ENCODE assay signal across 8 cellular contexts in genomic region chr10:32318476-32318896, GRCh38. TPM values are rescaled to one million over a fixed set of nuclear protein-coding genes. Genes with fewer than 3 reads are reported as not detected.
A peak's percentile ranks its signal among the peaks of the same experiment; 100 is the strongest.
DNase-seq lines count a peak whose midpoint lies in the region; ATAC-seq and TF ChIP-seq lines count a peak whose summit lies in the region.

No MANE protein-coding gene starts in this region.

- H3K27me3 ChIP-seq in spleen (replicated peaks in 1 of 7) (no peaks in the 10 kb centered on the region), neuronal stem cell (ENCODE audit: control insufficient read depth in 3 of 3, insufficient read depth in 3 of 3, low read depth in 1 of 3, low read length in 3 of 3) (no peaks in the 10 kb centered on the region)

- H3K4me1 Mint-ChIP-seq in activated T-helper 17 cell treated with anti-CD3 and anti-CD28 coated beads, Interleukin-2, amount 50 U/mL, for 72 hours = peaks cover 62% of the 10 kb centered on the region

- H3K36me3 ChIP-seq in spleen (peaks cover 0 to 8% (median 0%) of the 10 kb centered on the region in 6 donors), neuronal stem cell (replicated peaks in 1 of 2; ENCODE audit: control insufficient read depth in 2 of 2, insufficient read depth in 2 of 2, low read length in 2 of 2) (peaks cover 2 to 51% of the 10 kb centered on the region in 2 donors)

- H3K9me3 ChIP-seq in spleen (no peaks in the 10 kb centered on the region), neuronal stem cell (replicated peaks in 1 of 2; ENCODE audit: control insufficient read depth in 2 of 2, insufficient read depth in 1 of 2, low read depth in 1 of 2, low read length in 2 of 2) (peaks cover 0 to 9% of the 10 kb centered on the region in 2 donors)

- peak; percentile 41 to 66 for DNase-seq in AML-193 (lab: John Stamatoyannopoulos, UW)
- DNase-seq in spleen = no peak
- no peak for DNase-seq in neuronal stem cell (ENCODE audit: low spot score)
- DNase-seq in effector CD8-positive, alpha-beta T cell (lab: John Stamatoyannopoulos, UW) = no peak

- no peak for TF ChIP-seq CTCF in spleen (IDR thresholded peaks at IDR 0.05 in 8 of 11, conservative IDR thresholded peaks at IDR 0.05 in 3 of 11)

- H3K4me2 ChIP-seq in neuronal stem cell (ENCODE audit: insufficient read depth, low read length, poor library complexity, severe bottlenecking) = no peak overlapping the region

- H2BK12ac ChIP-seq in neuronal stem cell (ENCODE audit: low read length) = no peak overlapping the region

- 34 to 59% (median 37%) methylated on average over 4 of the region's 4 CpGs for WGBS in spleen, 5 donors
- no CpG with 5 or more reads among the region's 4 CpGs for WGBS in neuronal stem cell (ENCODE audit: extremely low coverage in 2 of 2, insufficient read length in 2 of 2, insufficient replicate concordance in 1 of 2), 2 donors

- no peak overlapping the region for H3K18ac ChIP-seq in neuronal stem cell (ENCODE audit: low read length)

- peak overlapping the region; percentile 93 for H3K27ac Mint-ChIP-seq in activated T-helper 17 cell treated with anti-CD3 and anti-CD28 coated beads, Interleukin-2, amount 50 U/mL, for 72 hours

- no peak overlapping the region for H3K9ac ChIP-seq in neuronal stem cell (ENCODE audit: low read depth, low read length, poor library complexity)

- peaks cover 60% of the 10 kb centered on the region for H3K36me3 Mint-ChIP-seq in activated T-helper 17 cell treated with anti-CD3 and anti-CD28 coated beads, Interleukin-2, amount 50 U/mL, for 72 hours (ENCODE audit: low read depth)

- H3K27ac ChIP-seq in spleen (peak overlapping the region in 7 of 8 donors; percentile 41 to 82 (median 67)), neuronal stem cell (replicated peaks; ENCODE audit: low read length) (no peak overlapping the region)

- no peak overlapping the region for H2AFZ ChIP-seq in neuronal stem cell (ENCODE audit: low read length)

- no peaks in the 10 kb centered on the region for H3K27me3 Mint-ChIP-seq in activated T-helper 17 cell treated with anti-CD3 and anti-CD28 coated beads, Interleukin-2, amount 50 U/mL, for 72 hours

- no peak overlapping the region for H2BK15ac ChIP-seq in neuronal stem cell (ENCODE audit: low read length)

- intact Hi-C loops in spleen (cut with DNase I; ENCODE audit: low total_unique reads) = no loop called here

- no peak overlapping the region for H3K4ac ChIP-seq in neuronal stem cell (ENCODE audit: low read length)

- H2BK5ac ChIP-seq in neuronal stem cell (ENCODE audit: low read length) = no peak overlapping the region

- no peak overlapping the region for H3K23ac ChIP-seq in neuronal stem cell (ENCODE audit: low read depth, low read length, poor library complexity)

- no peak overlapping the region for H2BK120ac ChIP-seq in neuronal stem cell (ENCODE audit: low read depth, low read length)

- no peak overlapping the region for H2AK5ac ChIP-seq in neuronal stem cell (ENCODE audit: low read depth, low read length)

- no peak overlapping the region for H4K91ac ChIP-seq in neuronal stem cell (ENCODE audit: low read depth, low read length, poor library complexity)

- no peak overlapping the region for H3K14ac ChIP-seq in neuronal stem cell (ENCODE audit: low read length)

- peaks cover 66 to 100% (median 97%) of the 10 kb centered on the region in 6 donors for H3K4me1 ChIP-seq in spleen
- H3K4me1 ChIP-seq in neuronal stem cell (ENCODE audit: control insufficient read depth in 2 of 2, insufficient read depth in 1 of 2, low read depth in 1 of 2, low read length in 2 of 2) = peaks cover 4 to 7% of the 10 kb centered on the region in 2 donors

- TF ChIP-seq POLR2A in spleen (IDR thresholded peaks at IDR 0.05) = no peak

- peak; percentile 31 for ATAC-seq in GM18873 (IDR thresholded peaks at IDR 0.05; ENCODE audit: low FRiP score, unreplicated experiment)
- ATAC-seq in HG03097 (IDR thresholded peaks at IDR 0.05; ENCODE audit: low FRiP score, unreplicated experiment) = peak; percentile 27
- peak; percentile 87 for ATAC-seq in activated T-helper 17 cell treated with anti-CD3 and anti-CD28 coated beads, Interleukin-2, amount 50 U/mL, for 72 hours (replicated peaks)
- ATAC-seq in GM18520 (IDR thresholded peaks at IDR 0.05; ENCODE audit: unreplicated experiment) = no peak

- H3K9me3 Mint-ChIP-seq in activated T-helper 17 cell treated with anti-CD3 and anti-CD28 coated beads, Interleukin-2, amount 50 U/mL, for 72 hours = no peaks in the 10 kb centered on the region

- no peak overlapping the region for H4K8ac ChIP-seq in neuronal stem cell (ENCODE audit: low read depth, low read length)

- H3K79me1 ChIP-seq in neuronal stem cell (ENCODE audit: low read depth, low read length) = no peaks in the 10 kb centered on the region

- H3K4me3 Mint-ChIP-seq in activated T-helper 17 cell treated with anti-CD3 and anti-CD28 coated beads, Interleukin-2, amount 50 U/mL, for 72 hours = peak overlapping the region; percentile 75

- H3K4me3 ChIP-seq in spleen (peak overlapping the region in 1 of 8 donors; percentile 23), neuronal stem cell (ENCODE audit: low read length in 2 of 2) (no peak overlapping the region)

RNA-seq across cellular contexts. Expression of gene EPC1, which starts 28.5 kb away (rescaled TPM):
- total RNA-seq in activated T-helper 17 cell treated with anti-CD3 and anti-CD28 coated beads, Interleukin-2, amount 50 U/mL, for 72 hours = 10 to 100 TPM; 36.3 to 40.4 TPM
- 10 to 100 TPM; 52.8 to 69.2 (median 57.5) TPM for total RNA-seq in spleen
- 10 to 100 TPM; 16.0 to 21.4 (median 19.1) TPM for polyA plus RNA-seq in spleen
- 25.4 TPM for polyA plus RNA-seq in neuronal stem cell (2013, experiment 1 of 2)
- 24.7 TPM for polyA plus RNA-seq in neuronal stem cell (2013, experiment 2 of 2)

Comparison
In these comparisons a context has a peak if more than half of its experiments do, and no peak if none do; other contexts are left out.
1. DNase-seq: peak in AML-193 (2 of 2); none in spleen (single experiment), neuronal stem cell (single experiment) and effector CD8-positive, alpha-beta T cell (single experiment).